Comparison of ENCODE assay signal across 8 cellular contexts in the genomic region with DNA sequence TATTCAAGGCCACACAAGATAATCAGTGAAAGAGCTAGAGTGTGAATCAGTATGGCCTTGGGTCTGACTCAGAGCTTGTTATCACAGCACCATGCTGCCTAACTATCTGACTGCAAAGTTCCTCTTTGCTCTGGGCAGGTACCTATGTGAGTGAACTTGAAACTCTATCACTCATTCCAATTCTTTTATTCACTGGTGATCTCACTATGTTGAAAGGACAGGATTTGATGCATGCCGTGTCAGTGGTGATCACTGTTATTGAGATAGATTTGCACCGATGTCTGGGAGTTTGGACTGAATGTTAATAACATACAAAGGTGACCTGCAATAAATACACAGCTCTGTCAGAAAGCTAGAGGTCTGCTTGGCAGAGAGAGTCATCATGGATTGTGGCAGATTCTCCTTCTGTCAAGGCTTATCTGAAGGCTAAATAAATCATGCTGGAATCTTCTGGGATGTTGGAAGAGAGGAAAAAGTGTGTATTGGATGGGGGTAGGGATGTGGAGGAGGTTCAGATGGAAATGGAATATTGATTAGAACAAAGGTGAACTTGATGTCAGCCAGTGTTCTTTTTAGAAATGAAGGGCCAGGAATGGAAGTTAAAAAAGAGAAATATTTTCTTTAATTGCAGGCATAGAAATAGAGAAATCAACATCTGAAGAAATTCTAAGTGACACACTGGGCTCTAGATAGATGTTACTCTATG.
DNase-seq lines count a peak whose midpoint lies in the region; ATAC-seq and TF ChIP-seq lines count a peak whose summit lies in the region.

No MANE protein-coding gene starts in this region.

- H3K27me3 ChIP-seq in right lobe of liver: no peaks in the 10 kb centered on the region
- peaks cover 7% of the 10 kb centered on the region for H3K27me3 ChIP-seq in CD8-positive, alpha-beta memory T cell (ENCODE audit: insufficient read depth, low read length, poor library complexity, severe bottlenecking)

- POLR2A ChIA-PET in CD8-positive, alpha-beta memory T cell (lab: Charles Lee): no interaction called here
- POLR2A ChIA-PET in naive thymus-derived CD8-positive, alpha-beta T cell (lab: Charles Lee): no interaction called here

- 34% methylated on average over 2 of the region's 2 CpGs for WGBS in right lobe of liver (ENCODE audit: insufficient coverage, low coverage, low lambda C conversion rate, missing lambda C conversion rate)

- H3K27me3 Mint-ChIP-seq in CD8-positive, alpha-beta memory T cell: peaks cover 8 to 55% of the 10 kb centered on the region in 2 donors
- H3K27me3 Mint-ChIP-seq in naive thymus-derived CD8-positive, alpha-beta T cell: peaks cover 2 to 42% (median 13%) of the 10 kb centered on the region in 5 donors

- no peak overlapping the region for H3K27ac Mint-ChIP-seq in CD8-positive, alpha-beta memory T cell
- no peak overlapping the region for H3K27ac Mint-ChIP-seq in naive thymus-derived CD8-positive, alpha-beta T cell

- H3K36me3 Mint-ChIP-seq in CD8-positive, alpha-beta memory T cell: no peaks in the 10 kb centered on the region
- no peaks in the 10 kb centered on the region for H3K36me3 Mint-ChIP-seq in naive thymus-derived CD8-positive, alpha-beta T cell

- peak; percentile 59 for ATAC-seq in GM18873 (IDR thresholded peaks at IDR 0.05; ENCODE audit: low FRiP score, unreplicated experiment)
- peak; percentile 50 for ATAC-seq in GM21825 (IDR thresholded peaks at IDR 0.05; ENCODE audit: unreplicated experiment)
- ATAC-seq in right lobe of liver: peak; percentile 47 to 82 (median 57)
- ATAC-seq in naive thymus-derived CD8-positive, alpha-beta T cell: no peak

- H3K9me3 Mint-ChIP-seq in CD8-positive, alpha-beta memory T cell: no peaks in the 10 kb centered on the region
- H3K9me3 Mint-ChIP-seq in naive thymus-derived CD8-positive, alpha-beta T cell: no peaks in the 10 kb centered on the region

- TF ChIP-seq POLR2A in right lobe of liver (IDR thresholded peaks at IDR 0.05): no peak

- no peaks in the 10 kb centered on the region for H3K4me1 ChIP-seq in right lobe of liver
- no peaks in the 10 kb centered on the region for H3K4me1 ChIP-seq in CD8-positive, alpha-beta memory T cell (ENCODE audit: insufficient read depth, low read length)

- DNase-seq in HT1080 (ENCODE audit: low read depth) (peak; percentile 43), right lobe of liver (no peak), NCI-H82 (lab: John Stamatoyannopoulos, UW) (no peak)
- no peak for DNase-seq in CD8-positive, alpha-beta memory T cell
- no peak for DNase-seq in naive thymus-derived CD8-positive, alpha-beta T cell
- no peak for DNase-seq in activated CD8-positive, alpha-beta memory T cell treated with anti-CD3 and anti-CD28 coated beads, Interleukin-2, amount 50 U/mL, for 48 hours

- H3K4me1 Mint-ChIP-seq in CD8-positive, alpha-beta memory T cell: no peaks in the 10 kb centered on the region
- no peaks in the 10 kb centered on the region for H3K4me1 Mint-ChIP-seq in naive thymus-derived CD8-positive, alpha-beta T cell

- no peaks in the 10 kb centered on the region for H3K36me3 ChIP-seq in right lobe of liver
- no peaks in the 10 kb centered on the region for H3K36me3 ChIP-seq in CD8-positive, alpha-beta memory T cell (ENCODE audit: insufficient read depth, low read length)

- H3K4me3 Mint-ChIP-seq in CD8-positive, alpha-beta memory T cell: no peak overlapping the region
- no peak overlapping the region for H3K4me3 Mint-ChIP-seq in naive thymus-derived CD8-positive, alpha-beta T cell

- intact Hi-C loops in right lobe of liver (cut with DNase I): no loop called here

- no peaks in the 10 kb centered on the region for H3K9me3 ChIP-seq in right lobe of liver
- no peaks in the 10 kb centered on the region for H3K9me3 ChIP-seq in CD8-positive, alpha-beta memory T cell (ENCODE audit: low read length)

- H3K27ac ChIP-seq in right lobe of liver: no peak overlapping the region
- no peak overlapping the region for H3K27ac ChIP-seq in CD8-positive, alpha-beta memory T cell (ENCODE audit: low read depth, low read length)

- CTCF ChIA-PET in CD8-positive, alpha-beta memory T cell (lab: Charles Lee): no interaction called here

- TF ChIP-seq CTCF in right lobe of liver (IDR thresholded peaks at IDR 0.05): no peak

- no peak overlapping the region for H3K4me3 ChIP-seq in right lobe of liver
- no peak overlapping the region for H3K4me3 ChIP-seq in CD8-positive, alpha-beta memory T cell (ENCODE audit: low read length)

Comparison
In these comparisons a context has a peak if more than half of its experiments do, and no peak if none do; other contexts are left out.
1. ATAC-seq: peak in GM18873 (single experiment), GM21825 (single experiment) and right lobe of liver (4 of 4); none in naive thymus-derived CD8-positive, alpha-beta T cell (0 of 2).